Comparison of ENCODE assay signal across 9 cellular contexts in the genomic region with DNA sequence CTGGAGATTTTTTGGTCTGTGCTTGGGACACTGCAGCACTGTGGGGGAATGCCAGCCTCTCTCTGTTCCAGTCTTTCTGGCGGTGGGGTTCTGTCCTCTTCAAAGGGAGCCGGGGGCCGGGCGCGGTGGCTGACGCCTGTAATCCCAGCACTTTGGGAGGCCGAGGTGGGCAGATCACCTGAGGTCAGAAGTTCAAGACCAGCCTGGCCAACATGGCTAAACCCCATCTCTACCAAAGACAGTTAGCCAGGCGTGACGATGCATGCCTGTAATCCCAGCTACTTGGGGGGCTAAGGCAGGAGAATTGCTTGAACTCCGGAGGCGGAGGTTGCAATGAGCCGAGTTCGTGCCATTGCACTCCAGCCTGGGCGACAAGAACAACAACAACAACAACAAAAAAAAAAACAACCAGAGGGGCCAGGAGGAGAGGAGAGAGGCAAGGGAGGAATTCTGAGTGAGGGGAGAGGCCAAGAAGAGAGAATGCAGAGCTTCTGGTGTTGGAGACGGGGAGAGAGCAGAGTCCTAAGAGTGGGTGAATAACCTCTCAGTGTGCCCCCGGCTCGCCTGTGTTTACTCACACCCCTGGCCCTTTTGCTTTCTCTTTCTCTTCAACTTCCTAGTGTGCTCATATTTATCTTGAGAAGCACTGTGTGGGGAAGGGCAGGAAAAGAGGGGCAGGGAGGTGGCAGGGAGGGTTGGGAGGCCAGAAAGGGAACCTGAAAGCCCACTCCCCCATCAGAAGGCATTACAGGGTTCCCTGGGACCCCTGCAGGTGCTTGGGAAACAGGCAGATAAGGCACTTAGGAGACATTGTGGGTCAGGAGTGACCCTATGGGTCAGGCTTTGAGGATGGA. TPM values are rescaled to one million over a fixed set of nuclear protein-coding genes. Genes with fewer than 3 reads are reported as not detected.
DNase-seq lines count a peak whose midpoint lies in the region; ATAC-seq, FAIRE-seq and TF ChIP-seq lines count a peak whose summit lies in the region.
"Had no signal": no experiment of that assay in that cellular context is flagged by ENCODE, and none has a peak within 500 bp of the region (broad histone marks: within the 10 kb centered on the region; RNA-seq: fewer than 3 reads in every experiment).

No MANE protein-coding gene starts in this region.

- no peak for FAIRE-seq in urothelium cell line (lab: Jason Lieb, UNC)
- FAIRE-seq: TTC549 had no signal

- H3K27ac ChIP-seq in HL-60 (replicated peaks) (peak overlapping the region; percentile 87), hepatocyte (peak overlapping the region; percentile 99)

- peak overlapping the region; percentile 10 for H2AFZ ChIP-seq in hepatocyte

- DNase-seq in HL-60 (ENCODE audit: low read depth in 1 of 2, low spot score in 1 of 2), result peak in 1 of 2 experiments; percentile 38
- no peak for DNase-seq in activated B cell treated with CpG ODN at 0.5 μM for 24 hours
- DNase-seq in hepatocyte (ENCODE audit: low spot score), result peak; percentile 57
- DNase-seq in urothelium cell line (ENCODE audit: low spot score), result no peak
- no peak for DNase-seq in amygdala (lab: John Stamatoyannopoulos, UW)
- DNase-seq in NCI-H128 (lab: John Stamatoyannopoulos, UW; ENCODE audit: unreplicated experiment), result no peak

- no peaks in the 10 kb centered on the region for H3K27me3 Mint-ChIP-seq in activated B cell treated with CpG ODN at 0.5 μM for 24 hours
- H3K27me3 Mint-ChIP-seq in stimulated activated memory B cell treated with anti-CD40 and anti-IgM and Interleukin-4, amounts not matched to agents 10 μg/mL and 1 μg/mL and 100 μg/mL, for 72 hours, result no peaks in the 10 kb centered on the region

- H3K9me2 ChIP-seq in hepatocyte (replicated peaks; ENCODE audit: insufficient read depth), result no peaks in the 10 kb centered on the region

- H3K4me3 ChIP-seq in HL-60 (replicated peaks; ENCODE audit: insufficient read depth, low read length), result peak overlapping the region; percentile 63
- H3K4me3 ChIP-seq in hepatocyte, result no peak overlapping the region

- TF ChIP-seq CTCF in HL-60 (IDR thresholded peaks at IDR 0.05; ENCODE audit: insufficient read depth, low read length) (no peak), activated B cell treated with CpG ODN at 0.5 μM for 24 hours (IDR thresholded peaks at IDR 0.05) (no peak), hepatocyte (IDR thresholded peaks at IDR 0.05; ENCODE audit: poor library complexity) (no peak)

- intact Hi-C loops in activated B cell treated with CpG ODN at 0.5 μM for 24 hours (cut with micrococcal nuclease), result loop anchor here (2.0 to 10.0 kb wide), 3 partner anchors 17 to 361 kb away; a partner anchor contains a TSS

- 71% methylated on average over 17 of the region's 17 CpGs for WGBS in hepatocyte (ENCODE audit: low lambda C conversion rate, missing lambda C conversion rate)

- H3K4me1 Mint-ChIP-seq in activated B cell treated with CpG ODN at 0.5 μM for 24 hours, result peaks cover 57% of the 10 kb centered on the region
- peaks cover 56% of the 10 kb centered on the region for H3K4me1 Mint-ChIP-seq in stimulated activated memory B cell treated with anti-CD40 and anti-IgM and Interleukin-4, amounts not matched to agents 10 μg/mL and 1 μg/mL and 100 μg/mL, for 72 hours

- POLR2A ChIA-PET in activated B cell treated with CpG ODN at 0.5 μM for 24 hours (lab: Charles Lee), result interaction anchor here (2.3 to 4.6 kb wide), 3 partner anchors 7 to 42 kb away, joined by 10 to 61 read pairs (median 17); a partner anchor contains a TSS

- no peaks in the 10 kb centered on the region for H3K9me3 Mint-ChIP-seq in activated B cell treated with CpG ODN at 0.5 μM for 24 hours
- no peaks in the 10 kb centered on the region for H3K9me3 Mint-ChIP-seq in stimulated activated memory B cell treated with anti-CD40 and anti-IgM and Interleukin-4, amounts not matched to agents 10 μg/mL and 1 μg/mL and 100 μg/mL, for 72 hours

- peak overlapping the region; percentile 98 for H3K4me2 ChIP-seq in hepatocyte

- H3K9me3 ChIP-seq in hepatocyte (ENCODE audit: low read depth), result no peaks in the 10 kb centered on the region

- peaks cover 36% of the 10 kb centered on the region for H3K36me3 Mint-ChIP-seq in activated B cell treated with CpG ODN at 0.5 μM for 24 hours (ENCODE audit: low read depth)
- peaks cover 24% of the 10 kb centered on the region for H3K36me3 Mint-ChIP-seq in stimulated activated memory B cell treated with anti-CD40 and anti-IgM and Interleukin-4, amounts not matched to agents 10 μg/mL and 1 μg/mL and 100 μg/mL, for 72 hours

- peak overlapping the region; percentile 99 for H3K27ac Mint-ChIP-seq in activated B cell treated with CpG ODN at 0.5 μM for 24 hours
- H3K27ac Mint-ChIP-seq in stimulated activated memory B cell treated with anti-CD40 and anti-IgM and Interleukin-4, amounts not matched to agents 10 μg/mL and 1 μg/mL and 100 μg/mL, for 72 hours, result peak overlapping the region; percentile 86

- ATAC-seq in activated B cell treated with CpG ODN at 0.5 μM for 24 hours (ENCODE audit: low read depth) (no peak), HG02884 (IDR thresholded peaks at IDR 0.05; ENCODE audit: unreplicated experiment) (no peak)
- no peak for ATAC-seq in stimulated activated memory B cell treated with anti-CD40 and anti-IgM and Interleukin-4, amounts not matched to agents 10 μg/mL and 1 μg/mL and 100 μg/mL, for 72 hours

- H3K4me1 ChIP-seq in hepatocyte (ENCODE audit: insufficient read depth), result peaks cover 33% of the 10 kb centered on the region

- H3K36me3 ChIP-seq in hepatocyte (replicated peaks; ENCODE audit: insufficient read depth, low read depth), result no peaks in the 10 kb centered on the region

- H3K27me3 ChIP-seq in HL-60 (ENCODE audit: insufficient read depth, poor library complexity, severe bottlenecking) (no peaks in the 10 kb centered on the region), hepatocyte (no peaks in the 10 kb centered on the region)

- peak overlapping the region; percentile 100 for H3K4me3 Mint-ChIP-seq in activated B cell treated with CpG ODN at 0.5 μM for 24 hours
- peak overlapping the region; percentile 88 for H3K4me3 Mint-ChIP-seq in stimulated activated memory B cell treated with anti-CD40 and anti-IgM and Interleukin-4, amounts not matched to agents 10 μg/mL and 1 μg/mL and 100 μg/mL, for 72 hours

- H3K79me2 ChIP-seq in hepatocyte, result peaks cover 56% of the 10 kb centered on the region

- H4K20me1 ChIP-seq in hepatocyte (ENCODE audit: insufficient read depth, poor library complexity, severe bottlenecking), result peaks cover 9% of the 10 kb centered on the region

- CTCF ChIA-PET in activated B cell treated with CpG ODN at 0.5 μM for 24 hours (lab: Charles Lee), result no interaction called here

RNA-seq across cellular contexts. Expression of a gene that starts 3.2 kb away (rescaled TPM):
- total RNA-seq in activated B cell treated with CpG ODN at 0.5 μM for 24 hours (762 and 801 TPM in 2 replicates), hepatocyte (343 and 416 TPM in 2 replicates)
- 213 and 217 TPM in 2 replicates for polyA plus RNA-seq in hepatocyte

RNA-seq across cellular contexts. Expression of a gene that starts 16.4 kb away (rescaled TPM):
- total RNA-seq in activated B cell treated with CpG ODN at 0.5 μM for 24 hours (16.9 and 17.4 TPM in 2 replicates), hepatocyte (4.0 and 4.5 TPM in 2 replicates)
- polyA plus RNA-seq in hepatocyte, result 3.7 and 9.4 TPM in 2 replicates

RNA-seq across cellular contexts. Expression of a gene that starts 29.2 kb away (rescaled TPM):
- total RNA-seq in activated B cell treated with CpG ODN at 0.5 μM for 24 hours (58.0 and 60.2 TPM in 2 replicates), hepatocyte (32.4 and 39.9 TPM in 2 replicates)
- 78.7 and 91.8 TPM in 2 replicates for polyA plus RNA-seq in hepatocyte

RNA-seq across cellular contexts. Expression of a gene that starts 38.1 kb away (rescaled TPM):
- total RNA-seq in activated B cell treated with CpG ODN at 0.5 μM for 24 hours (40.0 and 40.7 TPM in 2 replicates), hepatocyte (26.2 and 33.5 TPM in 2 replicates)
- 76.3 and 84.9 TPM in 2 replicates for polyA plus RNA-seq in hepatocyte
